Comparison of ENCODE assay signal across 1 cellular context in genomic region chr3:42684632-42685362, GRCh38.
TF ChIP-seq lines count a peak whose summit lies in the region.

No MANE protein-coding gene starts in this region.

TF ChIP-seq in IMR-90, 13 proteins besides CTCF, POLR2A, EP300 and RAD21 (continued from another document):
- TF ChIP-seq, protein P1, sequence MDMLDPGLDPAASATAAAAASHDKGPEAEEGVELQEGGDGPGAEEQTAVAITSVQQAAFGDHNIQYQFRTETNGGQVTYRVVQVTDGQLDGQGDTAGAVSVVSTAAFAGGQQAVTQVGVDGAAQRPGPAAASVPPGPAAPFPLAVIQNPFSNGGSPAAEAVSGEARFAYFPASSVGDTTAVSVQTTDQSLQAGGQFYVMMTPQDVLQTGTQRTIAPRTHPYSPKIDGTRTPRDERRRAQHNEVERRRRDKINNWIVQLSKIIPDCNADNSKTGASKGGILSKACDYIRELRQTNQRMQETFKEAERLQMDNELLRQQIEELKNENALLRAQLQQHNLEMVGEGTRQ (IDR thresholded peaks at IDR 0.05; ENCODE audit: low read depth, low read length) = no peak
- TF ChIP-seq BHLHE40 (IDR thresholded peaks at IDR 0.05; ENCODE audit: low read depth, low read length) (no peak), MAFK (IDR thresholded peaks at IDR 0.05; ENCODE audit: low read depth, low read length) (no peak)
